In the genomic region with DNA sequence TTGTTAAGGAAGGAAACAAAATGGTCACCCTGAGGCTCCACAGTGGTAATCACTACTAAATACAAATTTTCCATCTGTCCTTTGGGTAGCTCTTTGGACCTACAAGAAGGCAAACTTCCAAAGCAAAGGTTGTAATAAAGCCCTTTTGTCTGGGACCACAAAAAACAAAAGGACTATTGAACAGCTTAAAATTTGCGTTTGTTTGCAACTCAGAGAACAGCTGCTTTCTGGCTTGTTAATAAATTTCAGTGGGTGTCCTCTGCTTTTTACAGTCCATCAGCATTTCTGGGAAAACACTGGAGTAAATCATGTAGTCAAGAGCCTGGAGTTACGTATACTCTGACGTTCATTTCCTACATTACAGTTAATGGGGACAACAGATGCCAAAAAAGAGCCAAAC, we compare ENCODE assay signal across 25 cellular contexts.
DNase-seq lines count a peak whose midpoint lies in the region; ATAC-seq, FAIRE-seq and TF ChIP-seq lines count a peak whose summit lies in the region.
"Had no signal": no experiment of that assay in that cellular context is flagged by ENCODE, and none has a peak within 500 bp of the region (broad histone marks: within the 10 kb centered on the region; RNA-seq: fewer than 3 reads in every experiment).

No MANE protein-coding gene starts in this region.

- no peaks in the 10 kb centered on the region for H4K20me1 ChIP-seq in astrocyte (ENCODE audit: insufficient read depth, low read length)
- H4K20me1 ChIP-seq: BLaER1 had no signal

- no peak overlapping the region for H3K27ac ChIP-seq in A673 (ENCODE audit: low read depth, low read length, poor library complexity, severe bottlenecking)
- H3K27ac ChIP-seq in astrocyte (ENCODE audit: low read depth, low read length) = no peak overlapping the region
- H3K27ac ChIP-seq: A549, BLaER1, HL-60, RWPE1, SJCRH30 had no signal

- peak; percentile 32 for FAIRE-seq in astrocyte (lab: Jason Lieb, UNC)
- FAIRE-seq: A549, GM12892, GM18507 had no signal

- ATAC-seq in HG03108 (IDR thresholded peaks at IDR 0.05; ENCODE audit: unreplicated experiment) (no peak), HG03520 (IDR thresholded peaks at IDR 0.05; ENCODE audit: unreplicated experiment) (no peak)
- ATAC-seq: A549 had no signal

- no peaks in the 10 kb centered on the region for H3K9me3 ChIP-seq in A673 (ENCODE audit: low read depth, low read length, poor library complexity, severe bottlenecking)
- H3K9me3 ChIP-seq in astrocyte (ENCODE audit: insufficient read depth, low read depth, low read length) = no peaks in the 10 kb centered on the region
- H3K9me3 ChIP-seq: A549, BLaER1, SJCRH30 had no signal

- no peaks in the 10 kb centered on the region for H3K27me3 Mint-ChIP-seq in astrocyte (ENCODE audit: low read depth, unreplicated experiment)
- no peaks in the 10 kb centered on the region for H3K27me3 Mint-ChIP-seq in nephron (ENCODE audit: low read depth)
- H3K27me3 Mint-ChIP-seq: CD4-positive, alpha-beta memory T cell; IgD-negative memory B cell had no signal

- H3K4me3 Mint-ChIP-seq in astrocyte (ENCODE audit: unreplicated experiment) (no peak overlapping the region), nephron (peak overlapping the region in 2 of 3 experiments; percentile 6 to 16)
- H3K4me3 Mint-ChIP-seq: CD4-positive, alpha-beta memory T cell; IgD-negative memory B cell had no signal

- CTCF ChIA-PET in A673 (lab: Charles Lee) = no interaction called here

- no peaks in the 10 kb centered on the region for H3K79me2 ChIP-seq in astrocyte (ENCODE audit: insufficient read depth, low read length)

- no peak overlapping the region for H2AFZ ChIP-seq in astrocyte (ENCODE audit: low read depth, low read length)

- H3K4me1 Mint-ChIP-seq in astrocyte (ENCODE audit: low read depth, unreplicated experiment) (no peaks in the 10 kb centered on the region), nephron (peaks cover 48% of the 10 kb centered on the region)
- H3K4me1 Mint-ChIP-seq: CD4-positive, alpha-beta memory T cell had no signal

- H3K4me3 ChIP-seq in A673 (ENCODE audit: low read depth, low read length, poor library complexity, severe bottlenecking) = no peak overlapping the region
- H3K4me3 ChIP-seq in astrocyte (ENCODE audit: insufficient read depth, low read depth, low read length) = no peak overlapping the region
- H3K4me3 ChIP-seq: A549, BLaER1, SJCRH30 had no signal

- H3K27me3 ChIP-seq in A673 (replicated peaks; ENCODE audit: insufficient read depth, low read depth, low read length, poor library complexity) (no peaks in the 10 kb centered on the region), astrocyte (ENCODE audit: insufficient read depth, low read length) (no peaks in the 10 kb centered on the region)
- H3K27me3 ChIP-seq: SJCRH30 had no signal

- intact Hi-C loops in A673 (cut with micrococcal nuclease; ENCODE audit: unreplicated experiment) = no loop called here

- H3K27ac Mint-ChIP-seq in astrocyte (ENCODE audit: unreplicated experiment) = no peak overlapping the region
- H3K27ac Mint-ChIP-seq in nephron = peak overlapping the region; percentile 72 to 93 (median 92)
- H3K27ac Mint-ChIP-seq: CD4-positive, alpha-beta memory T cell; IgD-negative memory B cell had no signal

- no peak overlapping the region for H3K4me2 ChIP-seq in astrocyte (ENCODE audit: low read length)
- H3K4me2 ChIP-seq: A549, BLaER1 had no signal

- TF ChIP-seq CTCF in A673 (conservative IDR thresholded peaks at IDR 0.05; ENCODE audit: low read depth, low read length) (no peak), astrocyte (IDR thresholded peaks at IDR 0.05; ENCODE audit: insufficient read depth, low read depth, low read length) (no peak), nephron (IDR thresholded peaks at IDR 0.05; ENCODE audit: unreplicated experiment in 3 of 3) (no peak)

- H3K9me3 Mint-ChIP-seq in astrocyte (ENCODE audit: unreplicated experiment) (no peaks in the 10 kb centered on the region), nephron (no peaks in the 10 kb centered on the region)
- H3K9me3 Mint-ChIP-seq: CD4-positive, alpha-beta memory T cell; IgD-negative memory B cell had no signal

- H3K36me3 ChIP-seq in A673 (ENCODE audit: insufficient read depth, low read length, poor library complexity, severe bottlenecking) (no peaks in the 10 kb centered on the region), astrocyte (ENCODE audit: insufficient read depth, low read length) (no peaks in the 10 kb centered on the region)
- H3K36me3 ChIP-seq: BLaER1, SJCRH30 had no signal

- no peaks in the 10 kb centered on the region for H3K36me3 Mint-ChIP-seq in astrocyte (ENCODE audit: low read depth, unreplicated experiment)
- H3K36me3 Mint-ChIP-seq in nephron (ENCODE audit: low read depth) = no peaks in the 10 kb centered on the region
- H3K36me3 Mint-ChIP-seq: CD4-positive, alpha-beta memory T cell; IgD-negative memory B cell had no signal

- DNase-seq in A673 (ENCODE audit: low spot score) (peak; percentile 2), NCI-H1105 (lab: John Stamatoyannopoulos, UW) (peak; percentile 4), astrocyte (ENCODE audit: low read depth) (no peak), NCI-H1048 (lab: John Stamatoyannopoulos, UW) (no peak), superior temporal gyrus (ENCODE audit: extremely low spot score) (no peak)
- DNase-seq: Calu3; CD4-positive, alpha-beta memory T cell; Karpas-422; NCI-H1092; NCI-H1694; NCI-H2227 treated with DMSO at 0.1 percent for 48 hours; NCI-H524; NCI-H82; SW 1271 had no signal

- POLR2A ChIA-PET in A673 (lab: Charles Lee; ENCODE audit: low non-redundant PET) = no interaction called here

- H3K9ac ChIP-seq in astrocyte (ENCODE audit: low read length) = no peak overlapping the region
- H3K9ac ChIP-seq: BLaER1 had no signal

- no TSS peak for BruUV-seq in A673 (replicated peaks; lab: Mats Ljungman, UMichigan)

- H3K4me1 ChIP-seq in A673 (ENCODE audit: insufficient read depth, low read length, poor library complexity, severe bottlenecking) = no peaks in the 10 kb centered on the region
- no peaks in the 10 kb centered on the region for H3K4me1 ChIP-seq in astrocyte (ENCODE audit: insufficient read depth, low read length)
- H3K4me1 ChIP-seq: A549, BLaER1, SJCRH30 had no signal

Comparison
In these comparisons a context has a peak if more than half of its experiments do, and no peak if none do; other contexts are left out.
1. DNase-seq: peak in A673 (single experiment) and NCI-H1105 (single experiment); none in astrocyte (single experiment), NCI-H1048 (single experiment) and superior temporal gyrus (single experiment).